ENCODE assay signal across 1 cellular context in genomic region chr1:89125571-89126233, GRCh38.
TF ChIP-seq lines count a peak whose summit lies in the region.

TSS of gene GBP2 (minus strand) at chr1:89126114. CDS start at chr1:89121966, 4,148 bp downstream.

TF ChIP-seq in GM12878, 131 proteins besides CTCF, POLR2A, EP300 and RAD21 (continued from another document):
- TF ChIP-seq HCFC1 (IDR thresholded peaks at IDR 0.05; ENCODE audit: low read length) (no peak), CUX1 (IDR thresholded peaks at IDR 0.05; ENCODE audit: insufficient replicate concordance, low read depth, low read length) (no peak)
TF ChIP-seq in GM12878: peak in this region for 5.
